ENCODE assay signal across 8 cellular contexts in genomic region chr20:33732166-33732970, GRCh38. TPM values are rescaled to one million over a fixed set of nuclear protein-coding genes. Genes with fewer than 3 reads are reported as not detected.
DNase-seq lines count a peak whose midpoint lies in the region; ATAC-seq and TF ChIP-seq lines count a peak whose summit lies in the region.

No MANE protein-coding gene starts in this region.

- H3K27me3 ChIP-seq in RWPE2 (ENCODE audit: insufficient read depth, poor library complexity, severe bottlenecking) (no peaks in the 10 kb centered on the region), cardiac muscle cell (no peaks in the 10 kb centered on the region)

- H3K27ac Mint-ChIP-seq in activated naive CD4-positive, alpha-beta T cell treated with anti-CD3 and anti-CD28 coated beads, Interleukin-2, amount 50 U/mL, for 24 hours, result peak overlapping the region; percentile 15
- peak overlapping the region; percentile 94 for H3K27ac Mint-ChIP-seq in progenitor cell of endocrine pancreas

- H3K27ac ChIP-seq in RWPE2 (ENCODE audit: poor library complexity, severe bottlenecking) (peak overlapping the region; percentile 61), cardiac muscle cell (peak overlapping the region; percentile 81)

- H3K4me1 Mint-ChIP-seq in activated naive CD4-positive, alpha-beta T cell treated with anti-CD3 and anti-CD28 coated beads, Interleukin-2, amount 50 U/mL, for 24 hours, result peaks cover 25% of the 10 kb centered on the region
- H3K4me1 Mint-ChIP-seq in progenitor cell of endocrine pancreas (ENCODE audit: low read depth), result peaks cover 21% of the 10 kb centered on the region

- peak overlapping the region; percentile 87 for H3K4me3 Mint-ChIP-seq in activated naive CD4-positive, alpha-beta T cell treated with anti-CD3 and anti-CD28 coated beads, Interleukin-2, amount 50 U/mL, for 24 hours
- peak overlapping the region; percentile 75 for H3K4me3 Mint-ChIP-seq in progenitor cell of endocrine pancreas (ENCODE audit: low read depth)

- H3K4me3 ChIP-seq in RWPE2 (ENCODE audit: severe bottlenecking) (peak overlapping the region; percentile 41), cardiac muscle cell (peak overlapping the region; percentile 30)

- TF ChIP-seq CTCF in GM20000 (IDR thresholded peaks at IDR 0.05; ENCODE audit: extremely low read depth, missing control alignments) (no peak), RWPE2 (IDR thresholded peaks at IDR 0.05; ENCODE audit: poor library complexity, severe bottlenecking) (peak; percentile 6), cardiac muscle cell (IDR thresholded peaks at IDR 0.05; ENCODE audit: low read depth, low read length) (no peak), progenitor cell of endocrine pancreas (IDR thresholded peaks at IDR 0.05; ENCODE audit: unreplicated experiment) (peak; percentile 19)

- H3K36me3 ChIP-seq in RWPE2 (ENCODE audit: low read depth), result no peaks in the 10 kb centered on the region
- H3K36me3 ChIP-seq in cardiac muscle cell, result no peaks in the 10 kb centered on the region

- peak; percentile 56 for ATAC-seq in RWPE2 (ENCODE audit: low read depth)

- DNase-seq in DMS 273 (lab: John Stamatoyannopoulos, UW; ENCODE audit: unreplicated experiment) (peak; percentile 99), GM20000 (ENCODE audit: low spot score) (peak; percentile 90), HT-29 (ENCODE audit: low spot score) (peak; percentile 81), RWPE2 (ENCODE audit: low spot score) (peak; percentile 94), cardiac muscle cell (ENCODE audit: low read depth in 1 of 2, low spot score in 1 of 2) (no peak), progenitor cell of endocrine pancreas (ENCODE audit: low spot score, unreplicated experiment) (no peak), D341Med (ENCODE audit: low spot score) (no peak)

- peaks cover 13% of the 10 kb centered on the region for H3K9me3 ChIP-seq in RWPE2 (ENCODE audit: severe bottlenecking)
- no peaks in the 10 kb centered on the region for H3K9me3 ChIP-seq in cardiac muscle cell (ENCODE audit: low read depth)

- H3K4me1 ChIP-seq in RWPE2 (ENCODE audit: insufficient read depth, poor library complexity, severe bottlenecking) (peaks cover 12% of the 10 kb centered on the region), cardiac muscle cell (ENCODE audit: low read depth) (peaks cover 6% of the 10 kb centered on the region)

- peaks cover 7% of the 10 kb centered on the region for H3K36me3 Mint-ChIP-seq in activated naive CD4-positive, alpha-beta T cell treated with anti-CD3 and anti-CD28 coated beads, Interleukin-2, amount 50 U/mL, for 24 hours
- H3K36me3 Mint-ChIP-seq in progenitor cell of endocrine pancreas (ENCODE audit: insufficient read depth), result peaks cover 17% of the 10 kb centered on the region

- H3K27me3 Mint-ChIP-seq in activated naive CD4-positive, alpha-beta T cell treated with anti-CD3 and anti-CD28 coated beads, Interleukin-2, amount 50 U/mL, for 24 hours, result no peaks in the 10 kb centered on the region
- H3K27me3 Mint-ChIP-seq in progenitor cell of endocrine pancreas, result no peaks in the 10 kb centered on the region

- peaks cover 5% of the 10 kb centered on the region for H3K9me3 Mint-ChIP-seq in activated naive CD4-positive, alpha-beta T cell treated with anti-CD3 and anti-CD28 coated beads, Interleukin-2, amount 50 U/mL, for 24 hours
- H3K9me3 Mint-ChIP-seq in progenitor cell of endocrine pancreas (ENCODE audit: low read depth), result peaks cover 15% of the 10 kb centered on the region

RNA-seq across cellular contexts. Expression of gene ZNF341, which starts 0.6 kb away (rescaled TPM):
- total RNA-seq in HT-29 (2014; rRNA removed; shearing (Covaris generic)), result 4.3 and 5.4 TPM in 2 replicates
- total RNA-seq in cardiac muscle cell, result 2.7 and 3.8 TPM in 2 replicates
- polyA plus RNA-seq in cardiac muscle cell, result 1.7 and 3.1 TPM in 2 replicates
- total RNA-seq in progenitor cell of endocrine pancreas, result 8.0 and 8.3 TPM in 2 replicates

RNA-seq across cellular contexts. Expression of gene PXMP4, which starts 12.3 kb away (rescaled TPM):
- total RNA-seq in HT-29 (2014; rRNA removed; shearing (Covaris generic)), result 14.5 and 28.1 TPM in 2 replicates
- total RNA-seq in cardiac muscle cell (9.2 and 9.9 TPM in 2 replicates), progenitor cell of endocrine pancreas (5.0 and 6.1 TPM in 2 replicates)
- polyA plus RNA-seq in cardiac muscle cell, result 13.8 and 14.9 TPM in 2 replicates

RNA-seq across cellular contexts. Expression of gene E2F1, which starts 46.2 kb away (rescaled TPM):
- 86.2 and 98.9 TPM in 2 replicates for total RNA-seq in HT-29 (2014; rRNA removed; shearing (Covaris generic))
- total RNA-seq in cardiac muscle cell, result 21.2 and 34.6 TPM in 2 replicates
- 26.7 and 61.4 TPM in 2 replicates for polyA plus RNA-seq in cardiac muscle cell
- total RNA-seq in progenitor cell of endocrine pancreas, result 26.2 and 26.5 TPM in 2 replicates

RNA-seq across cellular contexts. Expression of gene NECAB3, which starts 58.1 kb away (rescaled TPM):
- total RNA-seq in HT-29 (2014; rRNA removed; shearing (Covaris generic)), result 63.5 and 65.9 TPM in 2 replicates
- total RNA-seq in cardiac muscle cell (185 and 187 TPM in 2 replicates), progenitor cell of endocrine pancreas (68.3 and 74.6 TPM in 2 replicates)
- 93.1 and 98.5 TPM in 2 replicates for polyA plus RNA-seq in cardiac muscle cell

Comparison
In these comparisons a context has a peak if more than half of its experiments do, and no peak if none do; other contexts are left out.
1. DNase-seq: peak in DMS 273 (single experiment), GM20000 (single experiment), HT-29 (single experiment) and RWPE2 (single experiment); none in cardiac muscle cell (0 of 2), progenitor cell of endocrine pancreas (single experiment) and D341Med (single experiment).
2. CTCF ChIP-seq: peak in RWPE2 (single experiment) and progenitor cell of endocrine pancreas (single experiment); none in GM20000 (single experiment) and cardiac muscle cell (single experiment).